In genomic region chr14:60091550-60092511, GRCh38 we compare ENCODE assay signal across 8 cellular contexts. TPM values are rescaled to one million over a fixed set of nuclear protein-coding genes. Genes with fewer than 3 reads are reported as not detected.
A peak's percentile ranks its signal among the peaks of the same experiment; 100 is the strongest.
DNase-seq lines count a peak whose midpoint lies in the region; ATAC-seq and TF ChIP-seq lines count a peak whose summit lies in the region.

Gene PCNX4 (plus strand): TSS chr14:60091923. CDS start chr14:60107639, 15,716 bp downstream.

- WGBS in esophagus, 2 donors, result 0% methylated on average over 88 of the region's 88 CpGs

- BruUV-seq in Panc1 (replicated peaks; lab: Mats Ljungman, UMichigan), result no TSS peak

- H3K4me1 Mint-ChIP-seq in activated T-cell treated with anti-CD3 and anti-CD28 coated beads, Interleukin-2, amount 50 U/mL, for 4 hours (ENCODE audit: low read depth), result peaks cover 34% of the 10 kb centered on the region

- TF ChIP-seq CTCF in Panc1 (IDR thresholded peaks at IDR 0.05), result no peak

- H3K27me3 Mint-ChIP-seq in activated T-cell treated with anti-CD3 and anti-CD28 coated beads, Interleukin-2, amount 50 U/mL, for 4 hours (ENCODE audit: low read depth), result no peaks in the 10 kb centered on the region

- H3K4me3 Mint-ChIP-seq in activated T-cell treated with anti-CD3 and anti-CD28 coated beads, Interleukin-2, amount 50 U/mL, for 4 hours, result peak within 1 kb of the TSS; percentile 87

- peaks cover 18% of the 10 kb centered on the region for H3K4me1 ChIP-seq in Panc1 (ENCODE audit: control insufficient read depth, insufficient read depth, low read length)
- H3K4me1 ChIP-seq in esophagus (ENCODE audit: control insufficient read depth in 2 of 2, insufficient read depth in 2 of 2, low read length in 1 of 2), result peaks cover 0 to 3% of the 10 kb centered on the region in 2 donors
- no peaks in the 10 kb centered on the region for H3K4me1 ChIP-seq in mucosa of stomach (ENCODE audit: control insufficient read depth, insufficient read depth, low read length)

- in situ Hi-C loops in Panc1 (cut with HindIII; ENCODE audit: low pct_unique_long_range_greater_than_20kb, low sequenced_read_pairs), result no loop called here

- intact Hi-C loops in Panc1 (cut with micrococcal nuclease; ENCODE audit: unreplicated experiment), result loop anchor here (10.0 kb wide), 1 partner anchor 73 kb away; the partner anchor contains the start of gene DHRS7

- CTCF ChIA-PET in Panc1 (lab: Charles Lee), result no interaction called here

- no peaks in the 10 kb centered on the region for H3K9me3 Mint-ChIP-seq in activated T-cell treated with anti-CD3 and anti-CD28 coated beads, Interleukin-2, amount 50 U/mL, for 4 hours

- H3K27ac ChIP-seq in Panc1 (ENCODE audit: low read length), result peak within 1 kb of the TSS; percentile 90
- H3K27ac ChIP-seq in esophagus (ENCODE audit: low read depth in 2 of 2, low read length in 1 of 2), result peak within 1 kb of the TSS; percentile 98 to 100

- peak; percentile 96 for ATAC-seq in GM21619 (IDR thresholded peaks at IDR 0.05; ENCODE audit: unreplicated experiment)
- ATAC-seq in Panc1, result peak; percentile 98
- ATAC-seq in activated T-cell treated with anti-CD3 and anti-CD28 coated beads, Interleukin-2, amount 50 U/mL, for 4 hours, result peak; percentile 96 to 97

- POLR2A ChIA-PET in Panc1 (lab: Charles Lee), result no interaction called here

- no peaks in the 10 kb centered on the region; the same call in none of the 2 replicates for H3K36me3 ChIP-seq in Panc1 (ENCODE audit: control insufficient read depth, insufficient read depth, low read length)
- H3K36me3 ChIP-seq in esophagus (ENCODE audit: control insufficient read depth in 2 of 2, insufficient read depth in 2 of 2, low read length in 1 of 2), result no peaks in the 10 kb centered on the region
- no peaks in the 10 kb centered on the region for H3K36me3 ChIP-seq in mucosa of stomach (ENCODE audit: control insufficient read depth, insufficient read depth, low read length)

- peak within 1 kb of the TSS; percentile 78 for H3K4me3 ChIP-seq in Jurkat, Clone E6-1 (ENCODE audit: low read length)
- H3K4me3 ChIP-seq in Panc1 (ENCODE audit: low read depth in 2 of 2, low read length in 2 of 2) (peak within 1 kb of the TSS; percentile 68 to 92), esophagus (ENCODE audit: low read depth in 1 of 2, low read length in 2 of 2) (peak within 1 kb of the TSS; percentile 72 to 95), mucosa of stomach (ENCODE audit: low read length) (peak within 1 kb of the TSS; percentile 91)

- peak within 1 kb of the TSS; percentile 84 for H3K9ac ChIP-seq in mucosa of stomach (ENCODE audit: low read length)

- H3K9me3 ChIP-seq in Panc1 (ENCODE audit: control insufficient read depth, insufficient read depth, low read depth, low read length), result no peaks in the 10 kb centered on the region
- no peaks in the 10 kb centered on the region for H3K9me3 ChIP-seq in esophagus (ENCODE audit: control insufficient read depth in 2 of 2, insufficient read depth in 1 of 2, low read depth in 1 of 2, low read length in 1 of 2)
- H3K9me3 ChIP-seq in mucosa of stomach (ENCODE audit: control insufficient read depth, low read length), result no peaks in the 10 kb centered on the region

- DNase-seq in DMS153 (lab: John Stamatoyannopoulos, UW), result peak; percentile 94
- peak; percentile 99 for DNase-seq in Jurkat, Clone E6-1 (ENCODE audit: low read depth, low spot score)
- peak; percentile 93 for DNase-seq in Panc1 (ENCODE audit: low read depth, low spot score)
- DNase-seq in activated T-cell treated with anti-CD3 and anti-CD28 coated beads, Interleukin-2, amount 50 U/mL, for 4 hours, result peak; percentile 91
- DNase-seq in stimulated activated CD8-positive, alpha-beta memory T cell treated with anti-CD3 and anti-CD28 coated beads, Interleukin-7, amount 100 ng/mL, for 1 hour (ENCODE audit: low read depth in 2 of 2), result peak; percentile 81 to 86

- H3K36me3 Mint-ChIP-seq in activated T-cell treated with anti-CD3 and anti-CD28 coated beads, Interleukin-2, amount 50 U/mL, for 4 hours (ENCODE audit: insufficient read depth), result peaks cover 7% of the 10 kb centered on the region

- H3K27me3 ChIP-seq in Panc1 (ENCODE audit: control insufficient read depth, insufficient read depth, low read length) (no peaks in the 10 kb centered on the region), esophagus (ENCODE audit: control insufficient read depth in 1 of 2, insufficient read depth in 2 of 2, low read length in 2 of 2) (no peaks in the 10 kb centered on the region), mucosa of stomach (ENCODE audit: control insufficient read depth, insufficient read depth, low read length) (no peaks in the 10 kb centered on the region)

RNA-seq across cellular contexts. Expression of gene PCNX4, which starts in this region (rescaled TPM):
- 41.3 TPM for polyA plus RNA-seq in Jurkat, Clone E6-1 (2012; ENCODE audit: insufficient read depth, insufficient read length)
- 60.0 TPM for total RNA-seq in Panc1 (2021; ENCODE audit: unreplicated experiment)
- polyA plus RNA-seq in Panc1 (2012; ENCODE audit: insufficient read length), result 30.3 TPM
- total RNA-seq in activated T-cell treated with anti-CD3 and anti-CD28 coated beads, Interleukin-2, amount 50 U/mL, for 4 hours, result 10 to 100 TPM; 43.3 to 45.5 (median 44.1) TPM
- 10 to 100 TPM in 1 of 2 donors, 1 to 10 TPM in 1; 7.1 to 10.5 TPM for polyA plus RNA-seq in esophagus

Comparison
In these comparisons a context has a peak if more than half of its experiments do, and no peak if none do; other contexts are left out.
1. Peak in every context shown above with its lines: DNase-seq, ATAC-seq, H3K4me3 ChIP-seq and H3K27ac ChIP-seq.